Comparison of ENCODE assay signal across 1 cellular context in the genomic region with DNA sequence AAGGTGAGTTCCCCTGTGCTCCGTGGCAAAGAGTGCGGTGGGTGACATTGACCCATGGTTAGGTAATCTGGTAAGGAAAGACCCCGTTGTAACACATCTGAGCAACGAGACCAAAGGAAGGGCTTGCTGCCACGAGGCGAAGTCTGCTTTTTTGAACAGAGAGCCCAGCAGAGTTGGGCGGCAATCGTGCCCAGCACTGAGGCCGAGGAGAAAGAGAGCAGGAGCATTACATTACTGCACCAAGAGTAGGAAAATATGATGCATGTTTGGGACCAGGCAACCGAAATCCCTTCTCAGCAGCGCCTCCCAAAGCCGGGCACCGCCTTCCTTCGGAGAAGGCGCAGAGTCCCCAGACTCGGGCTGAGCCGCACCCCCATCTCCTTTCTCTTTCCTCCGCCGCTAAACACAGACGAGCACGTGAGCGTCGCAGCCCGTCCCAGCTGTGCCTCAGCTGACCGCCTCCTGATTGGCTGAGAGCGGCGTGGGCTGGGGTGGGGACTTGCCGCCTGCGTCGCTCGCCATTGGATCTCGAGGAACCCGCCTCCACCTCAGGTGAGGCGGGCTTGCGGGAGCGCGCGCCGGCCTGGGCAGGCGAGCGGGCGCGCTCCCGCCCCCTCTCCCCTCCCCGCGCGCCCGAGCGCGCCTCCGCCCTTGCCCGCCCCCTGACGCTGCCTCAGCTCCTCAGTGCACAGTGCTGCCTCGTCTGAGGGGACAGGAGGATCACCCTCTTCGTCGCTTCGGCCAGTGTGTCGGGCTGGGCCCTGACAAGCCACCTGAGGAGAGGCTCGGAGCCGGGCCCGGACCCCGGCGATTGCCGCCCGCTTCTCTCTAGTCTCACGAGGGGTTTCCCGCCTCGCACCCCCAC.
TF ChIP-seq lines count a peak whose summit lies in the region.

A gene (plus strand): TSS at position 684 of the 865 bp plus-strand sequence. CDS start 292 bp downstream, outside the sequence.

TF ChIP-seq in WTC11, 78 proteins besides CTCF, POLR2A, EP300 and RAD21 (continued from another document and continues in another):
- TF ChIP-seq, protein P1, sequence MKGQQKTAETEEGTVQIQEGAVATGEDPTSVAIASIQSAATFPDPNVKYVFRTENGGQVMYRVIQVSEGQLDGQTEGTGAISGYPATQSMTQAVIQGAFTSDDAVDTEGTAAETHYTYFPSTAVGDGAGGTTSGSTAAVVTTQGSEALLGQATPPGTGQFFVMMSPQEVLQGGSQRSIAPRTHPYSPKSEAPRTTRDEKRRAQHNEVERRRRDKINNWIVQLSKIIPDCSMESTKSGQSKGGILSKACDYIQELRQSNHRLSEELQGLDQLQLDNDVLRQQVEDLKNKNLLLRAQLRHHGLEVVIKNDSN (CRISPR knock-in tag; IDR thresholded peaks at IDR 0.05), result peak; percentile 93
- TF ChIP-seq, protein P2, sequence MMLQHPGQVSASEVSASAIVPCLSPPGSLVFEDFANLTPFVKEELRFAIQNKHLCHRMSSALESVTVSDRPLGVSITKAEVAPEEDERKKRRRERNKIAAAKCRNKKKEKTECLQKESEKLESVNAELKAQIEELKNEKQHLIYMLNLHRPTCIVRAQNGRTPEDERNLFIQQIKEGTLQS (CRISPR knock-in tag; conservative IDR thresholded peaks at IDR 0.05), result no peak
- TF ChIP-seq, protein P3, sequence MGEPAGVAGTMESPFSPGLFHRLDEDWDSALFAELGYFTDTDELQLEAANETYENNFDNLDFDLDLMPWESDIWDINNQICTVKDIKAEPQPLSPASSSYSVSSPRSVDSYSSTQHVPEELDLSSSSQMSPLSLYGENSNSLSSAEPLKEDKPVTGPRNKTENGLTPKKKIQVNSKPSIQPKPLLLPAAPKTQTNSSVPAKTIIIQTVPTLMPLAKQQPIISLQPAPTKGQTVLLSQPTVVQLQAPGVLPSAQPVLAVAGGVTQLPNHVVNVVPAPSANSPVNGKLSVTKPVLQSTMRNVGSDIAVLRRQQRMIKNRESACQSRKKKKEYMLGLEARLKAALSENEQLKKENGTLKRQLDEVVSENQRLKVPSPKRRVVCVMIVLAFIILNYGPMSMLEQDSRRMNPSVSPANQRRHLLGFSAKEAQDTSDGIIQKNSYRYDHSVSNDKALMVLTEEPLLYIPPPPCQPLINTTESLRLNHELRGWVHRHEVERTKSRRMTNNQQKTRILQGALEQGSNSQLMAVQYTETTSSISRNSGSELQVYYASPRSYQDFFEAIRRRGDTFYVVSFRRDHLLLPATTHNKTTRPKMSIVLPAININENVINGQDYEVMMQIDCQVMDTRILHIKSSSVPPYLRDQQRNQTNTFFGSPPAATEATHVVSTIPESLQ (CRISPR knock-in tag; IDR thresholded peaks at IDR 0.05), result no peak
- TF ChIP-seq OVOL2 (CRISPR knock-in tag; IDR thresholded peaks at IDR 0.05; ENCODE audit: borderline replicate concordance) (no peak), EMX1 (CRISPR knock-in tag; IDR thresholded peaks at IDR 0.05) (no peak), MYBL2 (CRISPR knock-in tag; IDR thresholded peaks at IDR 0.05) (no peak), KAT7 (CRISPR knock-in tag; IDR thresholded peaks at IDR 0.05; ENCODE audit: borderline replicate concordance) (no peak), NFATC4 (CRISPR knock-in tag; IDR thresholded peaks at IDR 0.05) (no peak), JAZF1 (CRISPR knock-in tag; IDR thresholded peaks at IDR 0.05) (no peak), ZNF263 (CRISPR knock-in tag; IDR thresholded peaks at IDR 0.05; ENCODE audit: low read depth) (no peak), SMAD3 (CRISPR knock-in tag; IDR thresholded peaks at IDR 0.05; ENCODE audit: borderline replicate concordance) (peak; percentile 52; the same call in 1 of the 2 replicates), ZNF232 (CRISPR knock-in tag; IDR thresholded peaks at IDR 0.05) (peak; percentile 94), ZNF416 (CRISPR knock-in tag; IDR thresholded peaks at IDR 0.05) (0 out of 2 replicates have a peak, but pooled peaks have one; percentile 31), IRF2 (CRISPR knock-in tag; IDR thresholded peaks at IDR 0.05; ENCODE audit: borderline replicate concordance, low read depth) (no peak), TEAD1 (CRISPR knock-in tag; IDR thresholded peaks at IDR 0.05) (peak; percentile 88), TP53 (CRISPR knock-in tag; IDR thresholded peaks at IDR 0.05) (no peak), SP1 (CRISPR knock-in tag; conservative IDR thresholded peaks at IDR 0.05) (peak; percentile 84), PRRX2 (CRISPR knock-in tag; IDR thresholded peaks at IDR 0.05) (no peak)
- TF ChIP-seq, protein P4, sequence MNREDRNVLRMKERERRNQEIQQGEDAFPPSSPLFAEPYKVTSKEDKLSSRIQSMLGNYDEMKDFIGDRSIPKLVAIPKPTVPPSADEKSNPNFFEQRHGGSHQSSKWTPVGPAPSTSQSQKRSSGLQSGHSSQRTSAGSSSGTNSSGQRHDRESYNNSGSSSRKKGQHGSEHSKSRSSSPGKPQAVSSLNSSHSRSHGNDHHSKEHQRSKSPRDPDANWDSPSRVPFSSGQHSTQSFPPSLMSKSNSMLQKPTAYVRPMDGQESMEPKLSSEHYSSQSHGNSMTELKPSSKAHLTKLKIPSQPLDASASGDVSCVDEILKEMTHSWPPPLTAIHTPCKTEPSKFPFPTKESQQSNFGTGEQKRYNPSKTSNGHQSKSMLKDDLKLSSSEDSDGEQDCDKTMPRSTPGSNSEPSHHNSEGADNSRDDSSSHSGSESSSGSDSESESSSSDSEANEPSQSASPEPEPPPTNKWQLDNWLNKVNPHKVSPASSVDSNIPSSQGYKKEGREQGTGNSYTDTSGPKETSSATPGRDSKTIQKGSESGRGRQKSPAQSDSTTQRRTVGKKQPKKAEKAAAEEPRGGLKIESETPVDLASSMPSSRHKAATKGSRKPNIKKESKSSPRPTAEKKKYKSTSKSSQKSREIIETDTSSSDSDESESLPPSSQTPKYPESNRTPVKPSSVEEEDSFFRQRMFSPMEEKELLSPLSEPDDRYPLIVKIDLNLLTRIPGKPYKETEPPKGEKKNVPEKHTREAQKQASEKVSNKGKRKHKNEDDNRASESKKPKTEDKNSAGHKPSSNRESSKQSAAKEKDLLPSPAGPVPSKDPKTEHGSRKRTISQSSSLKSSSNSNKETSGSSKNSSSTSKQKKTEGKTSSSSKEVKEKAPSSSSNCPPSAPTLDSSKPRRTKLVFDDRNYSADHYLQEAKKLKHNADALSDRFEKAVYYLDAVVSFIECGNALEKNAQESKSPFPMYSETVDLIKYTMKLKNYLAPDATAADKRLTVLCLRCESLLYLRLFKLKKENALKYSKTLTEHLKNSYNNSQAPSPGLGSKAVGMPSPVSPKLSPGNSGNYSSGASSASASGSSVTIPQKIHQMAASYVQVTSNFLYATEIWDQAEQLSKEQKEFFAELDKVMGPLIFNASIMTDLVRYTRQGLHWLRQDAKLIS (CRISPR knock-in tag; IDR thresholded peaks at IDR 0.05; ENCODE audit: borderline replicate concordance), result no peak
- TF ChIP-seq, protein P5, sequence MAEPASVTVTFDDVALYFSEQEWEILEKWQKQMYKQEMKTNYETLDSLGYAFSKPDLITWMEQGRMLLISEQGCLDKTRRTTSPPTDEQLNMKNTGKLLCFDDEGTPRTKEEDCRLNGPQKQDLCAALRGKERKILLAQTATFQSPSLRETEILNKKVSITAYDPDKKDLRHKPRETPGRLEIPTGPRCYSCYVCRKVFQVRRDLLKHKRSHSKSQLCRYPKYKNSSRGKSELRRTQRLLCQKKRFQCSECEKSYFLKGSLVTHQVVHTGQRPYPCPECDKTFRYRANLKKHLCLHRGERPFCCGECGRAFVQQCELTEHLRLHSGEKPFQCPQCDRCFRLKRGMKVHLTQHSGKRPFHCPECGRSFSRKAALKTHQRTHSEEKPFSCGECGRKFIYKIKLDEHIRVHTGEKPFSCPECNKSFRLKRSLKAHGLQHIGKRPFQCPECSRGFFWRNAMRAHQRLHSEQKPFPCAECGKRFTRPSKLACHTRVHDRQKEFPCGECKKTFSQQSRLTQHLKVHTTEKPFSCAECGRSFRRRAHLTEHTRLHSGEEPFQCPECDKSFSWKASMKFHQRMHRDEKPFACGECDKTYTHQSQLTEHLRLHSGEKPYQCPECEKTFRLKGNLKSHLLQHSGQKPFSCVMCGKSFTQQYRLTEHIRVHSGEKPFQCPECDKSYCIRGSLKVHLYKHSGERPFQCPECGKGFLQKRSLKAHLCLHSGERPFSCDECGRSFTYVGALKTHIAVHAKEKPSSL (CRISPR knock-in tag; conservative IDR thresholded peaks at IDR 0.05), result no peak
- TF ChIP-seq, protein P6, sequence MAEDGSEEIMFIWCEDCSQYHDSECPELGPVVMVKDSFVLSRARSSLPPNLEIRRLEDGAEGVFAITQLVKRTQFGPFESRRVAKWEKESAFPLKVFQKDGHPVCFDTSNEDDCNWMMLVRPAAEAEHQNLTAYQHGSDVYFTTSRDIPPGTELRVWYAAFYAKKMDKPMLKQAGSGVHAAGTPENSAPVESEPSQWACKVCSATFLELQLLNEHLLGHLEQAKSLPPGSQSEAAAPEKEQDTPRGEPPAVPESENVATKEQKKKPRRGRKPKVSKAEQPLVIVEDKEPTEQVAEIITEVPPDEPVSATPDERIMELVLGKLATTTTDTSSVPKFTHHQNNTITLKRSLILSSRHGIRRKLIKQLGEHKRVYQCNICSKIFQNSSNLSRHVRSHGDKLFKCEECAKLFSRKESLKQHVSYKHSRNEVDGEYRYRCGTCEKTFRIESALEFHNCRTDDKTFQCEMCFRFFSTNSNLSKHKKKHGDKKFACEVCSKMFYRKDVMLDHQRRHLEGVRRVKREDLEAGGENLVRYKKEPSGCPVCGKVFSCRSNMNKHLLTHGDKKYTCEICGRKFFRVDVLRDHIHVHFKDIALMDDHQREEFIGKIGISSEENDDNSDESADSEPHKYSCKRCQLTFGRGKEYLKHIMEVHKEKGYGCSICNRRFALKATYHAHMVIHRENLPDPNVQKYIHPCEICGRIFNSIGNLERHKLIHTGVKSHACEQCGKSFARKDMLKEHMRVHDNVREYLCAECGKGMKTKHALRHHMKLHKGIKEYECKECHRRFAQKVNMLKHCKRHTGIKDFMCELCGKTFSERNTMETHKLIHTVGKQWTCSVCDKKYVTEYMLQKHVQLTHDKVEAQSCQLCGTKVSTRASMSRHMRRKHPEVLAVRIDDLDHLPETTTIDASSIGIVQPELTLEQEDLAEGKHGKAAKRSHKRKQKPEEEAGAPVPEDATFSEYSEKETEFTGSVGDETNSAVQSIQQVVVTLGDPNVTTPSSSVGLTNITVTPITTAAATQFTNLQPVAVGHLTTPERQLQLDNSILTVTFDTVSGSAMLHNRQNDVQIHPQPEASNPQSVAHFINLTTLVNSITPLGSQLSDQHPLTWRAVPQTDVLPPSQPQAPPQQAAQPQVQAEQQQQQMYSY (CRISPR knock-in tag; IDR thresholded peaks at IDR 0.05), result no peak
- TF ChIP-seq, protein P7, sequence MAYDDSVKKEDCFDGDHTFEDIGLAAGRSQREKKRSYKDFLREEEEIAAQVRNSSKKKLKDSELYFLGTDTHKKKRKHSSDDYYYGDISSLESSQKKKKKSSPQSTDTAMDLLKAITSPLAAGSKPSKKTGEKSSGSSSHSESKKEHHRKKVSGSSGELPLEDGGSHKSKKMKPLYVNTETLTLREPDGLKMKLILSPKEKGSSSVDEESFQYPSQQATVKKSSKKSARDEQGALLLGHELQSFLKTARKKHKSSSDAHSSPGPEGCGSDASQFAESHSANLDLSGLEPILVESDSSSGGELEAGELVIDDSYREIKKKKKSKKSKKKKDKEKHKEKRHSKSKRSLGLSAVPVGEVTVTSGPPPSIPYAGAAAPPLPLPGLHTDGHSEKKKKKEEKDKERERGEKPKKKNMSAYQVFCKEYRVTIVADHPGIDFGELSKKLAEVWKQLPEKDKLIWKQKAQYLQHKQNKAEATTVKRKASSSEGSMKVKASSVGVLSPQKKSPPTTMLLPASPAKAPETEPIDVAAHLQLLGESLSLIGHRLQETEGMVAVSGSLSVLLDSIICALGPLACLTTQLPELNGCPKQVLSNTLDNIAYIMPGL (CRISPR knock-in tag; IDR thresholded peaks at IDR 0.05), result no peak
- TF ChIP-seq, protein P8, sequence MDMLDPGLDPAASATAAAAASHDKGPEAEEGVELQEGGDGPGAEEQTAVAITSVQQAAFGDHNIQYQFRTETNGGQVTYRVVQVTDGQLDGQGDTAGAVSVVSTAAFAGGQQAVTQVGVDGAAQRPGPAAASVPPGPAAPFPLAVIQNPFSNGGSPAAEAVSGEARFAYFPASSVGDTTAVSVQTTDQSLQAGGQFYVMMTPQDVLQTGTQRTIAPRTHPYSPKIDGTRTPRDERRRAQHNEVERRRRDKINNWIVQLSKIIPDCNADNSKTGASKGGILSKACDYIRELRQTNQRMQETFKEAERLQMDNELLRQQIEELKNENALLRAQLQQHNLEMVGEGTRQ (CRISPR knock-in tag; IDR thresholded peaks at IDR 0.05), result peak; percentile 94
- TF ChIP-seq, protein P9, sequence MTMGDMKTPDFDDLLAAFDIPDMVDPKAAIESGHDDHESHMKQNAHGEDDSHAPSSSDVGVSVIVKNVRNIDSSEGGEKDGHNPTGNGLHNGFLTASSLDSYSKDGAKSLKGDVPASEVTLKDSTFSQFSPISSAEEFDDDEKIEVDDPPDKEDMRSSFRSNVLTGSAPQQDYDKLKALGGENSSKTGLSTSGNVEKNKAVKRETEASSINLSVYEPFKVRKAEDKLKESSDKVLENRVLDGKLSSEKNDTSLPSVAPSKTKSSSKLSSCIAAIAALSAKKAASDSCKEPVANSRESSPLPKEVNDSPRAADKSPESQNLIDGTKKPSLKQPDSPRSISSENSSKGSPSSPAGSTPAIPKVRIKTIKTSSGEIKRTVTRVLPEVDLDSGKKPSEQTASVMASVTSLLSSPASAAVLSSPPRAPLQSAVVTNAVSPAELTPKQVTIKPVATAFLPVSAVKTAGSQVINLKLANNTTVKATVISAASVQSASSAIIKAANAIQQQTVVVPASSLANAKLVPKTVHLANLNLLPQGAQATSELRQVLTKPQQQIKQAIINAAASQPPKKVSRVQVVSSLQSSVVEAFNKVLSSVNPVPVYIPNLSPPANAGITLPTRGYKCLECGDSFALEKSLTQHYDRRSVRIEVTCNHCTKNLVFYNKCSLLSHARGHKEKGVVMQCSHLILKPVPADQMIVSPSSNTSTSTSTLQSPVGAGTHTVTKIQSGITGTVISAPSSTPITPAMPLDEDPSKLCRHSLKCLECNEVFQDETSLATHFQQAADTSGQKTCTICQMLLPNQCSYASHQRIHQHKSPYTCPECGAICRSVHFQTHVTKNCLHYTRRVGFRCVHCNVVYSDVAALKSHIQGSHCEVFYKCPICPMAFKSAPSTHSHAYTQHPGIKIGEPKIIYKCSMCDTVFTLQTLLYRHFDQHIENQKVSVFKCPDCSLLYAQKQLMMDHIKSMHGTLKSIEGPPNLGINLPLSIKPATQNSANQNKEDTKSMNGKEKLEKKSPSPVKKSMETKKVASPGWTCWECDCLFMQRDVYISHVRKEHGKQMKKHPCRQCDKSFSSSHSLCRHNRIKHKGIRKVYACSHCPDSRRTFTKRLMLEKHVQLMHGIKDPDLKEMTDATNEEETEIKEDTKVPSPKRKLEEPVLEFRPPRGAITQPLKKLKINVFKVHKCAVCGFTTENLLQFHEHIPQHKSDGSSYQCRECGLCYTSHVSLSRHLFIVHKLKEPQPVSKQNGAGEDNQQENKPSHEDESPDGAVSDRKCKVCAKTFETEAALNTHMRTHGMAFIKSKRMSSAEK (CRISPR knock-in tag; IDR thresholded peaks at IDR 0.05; ENCODE audit: borderline replicate concordance), result peak; percentile 65; the same call in 1 of the 2 replicates
- TF ChIP-seq, protein P10, sequence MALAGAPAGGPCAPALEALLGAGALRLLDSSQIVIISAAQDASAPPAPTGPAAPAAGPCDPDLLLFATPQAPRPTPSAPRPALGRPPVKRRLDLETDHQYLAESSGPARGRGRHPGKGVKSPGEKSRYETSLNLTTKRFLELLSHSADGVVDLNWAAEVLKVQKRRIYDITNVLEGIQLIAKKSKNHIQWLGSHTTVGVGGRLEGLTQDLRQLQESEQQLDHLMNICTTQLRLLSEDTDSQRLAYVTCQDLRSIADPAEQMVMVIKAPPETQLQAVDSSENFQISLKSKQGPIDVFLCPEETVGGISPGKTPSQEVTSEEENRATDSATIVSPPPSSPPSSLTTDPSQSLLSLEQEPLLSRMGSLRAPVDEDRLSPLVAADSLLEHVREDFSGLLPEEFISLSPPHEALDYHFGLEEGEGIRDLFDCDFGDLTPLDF (CRISPR knock-in tag; IDR thresholded peaks at IDR 0.05), result no peak
